ENCODE assay signal across 17 cellular contexts in the genomic region with DNA sequence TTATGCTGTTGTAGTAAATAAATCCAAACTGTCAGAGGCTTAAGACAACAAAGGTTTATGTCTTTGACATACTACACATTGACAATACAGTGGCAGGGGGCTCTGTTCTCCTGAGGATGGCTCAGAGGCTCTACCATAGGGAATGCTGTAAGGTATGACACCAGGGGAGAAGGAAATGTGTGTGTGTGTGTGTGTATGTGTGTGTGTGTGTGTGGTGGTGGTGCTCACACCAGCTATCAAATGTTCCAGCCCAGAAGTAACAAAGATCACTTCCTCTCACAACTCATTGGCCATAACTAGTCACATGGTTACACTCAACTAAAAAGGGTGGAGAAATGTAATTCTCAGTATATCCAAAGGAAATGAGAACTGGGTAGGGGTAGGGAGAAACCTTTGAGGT. TPM values are rescaled to one million over a fixed set of nuclear protein-coding genes. Genes with fewer than 3 reads are reported as not detected.
DNase-seq lines count a peak whose midpoint lies in the region; ATAC-seq, FAIRE-seq and TF ChIP-seq lines count a peak whose summit lies in the region.
"Had no signal": no experiment of that assay in that cellular context is flagged by ENCODE, and none has a peak within 500 bp of the region (broad histone marks: within the 10 kb centered on the region; RNA-seq: fewer than 3 reads in every experiment).

No MANE protein-coding gene starts in this region.

- no peaks in the 10 kb centered on the region for H3K79me1 ChIP-seq in neuronal stem cell (ENCODE audit: low read depth, low read length)

- no peak for TF ChIP-seq RAD21 in HepG2 (CRISPR knock-in tag; IDR thresholded peaks at IDR 0.05)

- POLR2A ChIA-PET in HepG2 (lab: Yijun Ruan, JAX): interaction anchor here (1.4 kb wide), 1 partner anchor 26 kb away, joined by 3 read pairs; the partner anchor contains the start of gene YWHAB

- intact Hi-C loops in HepG2 (cut with micrococcal nuclease; ENCODE audit: unreplicated experiment) (no loop called here), right lobe of liver (cut with DNase I) (no loop called here)

- H3K4me3 ChIP-seq in HepG2 (replicated peaks in 1 of 3; ENCODE audit: insufficient read depth in 1 of 3, low read depth in 2 of 3, low read length in 3 of 3): no peak overlapping the region
- H3K4me3 ChIP-seq in right lobe of liver: no peak overlapping the region
- H3K4me3 ChIP-seq in SU-DHL-6 (ENCODE audit: insufficient read depth, low read length, poor library complexity, severe bottlenecking): no peak overlapping the region
- H3K4me3 ChIP-seq in fibroblast of the aortic adventitia (ENCODE audit: low read depth, low read length): no peak overlapping the region
- no peak overlapping the region for H3K4me3 ChIP-seq in neuronal stem cell (ENCODE audit: low read length in 2 of 2)
- H3K4me3 ChIP-seq: lung, psoas muscle had no signal

- in situ Hi-C loops in HepG2 (cut with HindIII; ENCODE audit: extremely low pct_ligation_motif_present, low pct_unique_long_range_greater_than_20kb): no loop called here

- H3K18ac ChIP-seq in neuronal stem cell (ENCODE audit: low read length): no peak overlapping the region

- H3K23ac ChIP-seq in neuronal stem cell (ENCODE audit: low read depth, low read length, poor library complexity): no peak overlapping the region

- H3K9me3 ChIP-seq in HepG2 (ENCODE audit: low read length) (no peaks in the 10 kb centered on the region), right lobe of liver (no peaks in the 10 kb centered on the region), SU-DHL-6 (ENCODE audit: insufficient read depth, low read length) (peaks cover 5% of the 10 kb centered on the region; the same call in 1 of the 2 replicates), neuronal stem cell (replicated peaks in 1 of 2; ENCODE audit: control insufficient read depth in 2 of 2, insufficient read depth in 1 of 2, low read depth in 1 of 2, low read length in 2 of 2) (no peaks in the 10 kb centered on the region)
- H3K9me3 ChIP-seq: psoas muscle had no signal

- no peaks in the 10 kb centered on the region for H3K79me2 ChIP-seq in HepG2 (ENCODE audit: insufficient read depth, low read length)
- no peaks in the 10 kb centered on the region for H3K79me2 ChIP-seq in SU-DHL-6 (ENCODE audit: insufficient read depth, low read length)

- no peak overlapping the region for H3K27ac ChIP-seq in HepG2 (ENCODE audit: extremely low read length, insufficient read depth, low read length)
- no peak overlapping the region for H3K27ac ChIP-seq in right lobe of liver
- no peak overlapping the region for H3K27ac ChIP-seq in SU-DHL-6 (ENCODE audit: low read depth, low read length)
- H3K27ac ChIP-seq in neuronal stem cell (replicated peaks; ENCODE audit: low read length): no peak overlapping the region
- H3K27ac ChIP-seq: psoas muscle had no signal

- TF ChIP-seq EP300 in HepG2 (IDR thresholded peaks at IDR 0.05; ENCODE audit: low read depth in 2 of 2, low read length in 2 of 2): no peak
- TF ChIP-seq EP300 in HepG2 (CRISPR knock-in tag; IDR thresholded peaks at IDR 0.05; ENCODE audit: borderline replicate concordance): no peak

- H3F3A ChIP-seq in SU-DHL-6 (ENCODE audit: insufficient read depth): no peaks in the 10 kb centered on the region

- no peak overlapping the region for H2BK12ac ChIP-seq in neuronal stem cell (ENCODE audit: low read length)

- TF ChIP-seq CTCF in HepG2 (CRISPR knock-in tag; IDR thresholded peaks at IDR 0.05): no peak
- no peak for TF ChIP-seq CTCF in right lobe of liver (IDR thresholded peaks at IDR 0.05)
- TF ChIP-seq CTCF in SU-DHL-6 (IDR thresholded peaks at IDR 0.05; ENCODE audit: insufficient read depth, low read length, poor library complexity, severe bottlenecking): no peak
- no peak for TF ChIP-seq CTCF in fibroblast of the aortic adventitia (IDR thresholded peaks at IDR 0.05; ENCODE audit: insufficient read depth, low read length)

- H3K4ac ChIP-seq in neuronal stem cell (ENCODE audit: low read length): no peak overlapping the region

- CTCF ChIA-PET in HepG2 (lab: Yijun Ruan, JAX; ENCODE audit: low intra/inter-chr PET ratio, low total read pairs): no interaction called here

- DNase-seq in HepG2 (ENCODE audit: low spot score): no peak
- no peak for DNase-seq in right lobe of liver
- DNase-seq in fibroblast of the aortic adventitia (ENCODE audit: low read depth): peak; percentile 46
- no peak for DNase-seq in NCI-H345 treated with DMSO at 0.1 percent for 48 hours (lab: John Stamatoyannopoulos, UW; ENCODE audit: unreplicated experiment)
- no peak for DNase-seq in neuronal stem cell (ENCODE audit: low spot score)
- DNase-seq: amniotic stem cell; CD4-positive, alpha-beta T cell; NCI-H2029 treated with DMSO at 0.1 percent for 48 hours; psoas muscle; stimulated activated naive CD4-positive, alpha-beta T cell had no signal

- H2AFZ ChIP-seq in HepG2 (ENCODE audit: low read length) (no peak overlapping the region), SU-DHL-6 (ENCODE audit: low read depth, low read length, severe bottlenecking) (peak overlapping the region; percentile 12), neuronal stem cell (ENCODE audit: low read length) (no peak overlapping the region)

- no peak overlapping the region for H3K4me2 ChIP-seq in HepG2 (ENCODE audit: low read depth, low read length)
- no peak overlapping the region for H3K4me2 ChIP-seq in SU-DHL-6 (ENCODE audit: low read depth, low read length, poor library complexity, severe bottlenecking)
- H3K4me2 ChIP-seq in neuronal stem cell (ENCODE audit: insufficient read depth, low read length, poor library complexity, severe bottlenecking): no peak overlapping the region

- H3K36me3 ChIP-seq in HepG2 (replicated peaks in 1 of 2; ENCODE audit: control insufficient read depth in 1 of 2, insufficient read depth in 2 of 2, low read length in 2 of 2): no peaks in the 10 kb centered on the region
- no peaks in the 10 kb centered on the region for H3K36me3 ChIP-seq in right lobe of liver
- H3K36me3 ChIP-seq in SU-DHL-6 (ENCODE audit: low read length): no peaks in the 10 kb centered on the region
- no peaks in the 10 kb centered on the region for H3K36me3 ChIP-seq in neuronal stem cell (replicated peaks in 1 of 2; ENCODE audit: control insufficient read depth in 2 of 2, insufficient read depth in 2 of 2, low read length in 2 of 2)

- H3K14ac ChIP-seq in neuronal stem cell (ENCODE audit: low read length): no peak overlapping the region

- H4K91ac ChIP-seq in neuronal stem cell (ENCODE audit: low read depth, low read length, poor library complexity): no peak overlapping the region

- ATAC-seq in HepG2 (no peak), right lobe of liver (no peak), GM21526 (IDR thresholded peaks at IDR 0.05; ENCODE audit: low FRiP score, unreplicated experiment) (no peak), GM18907 (IDR thresholded peaks at IDR 0.05; ENCODE audit: unreplicated experiment) (no peak)
- ATAC-seq: natural killer cell treated with Interleukin-12 subunit alpha and Interleukin-12 subunit beta and Interleukin-15 and Interleukin-18, amount 100 ng/mL, for 72 hours; Panc1; psoas muscle had no signal

- H3K4me1 ChIP-seq in HepG2 (ENCODE audit: insufficient read depth, low read length) (peaks cover 15% of the 10 kb centered on the region), right lobe of liver (no peaks in the 10 kb centered on the region), neuronal stem cell (ENCODE audit: control insufficient read depth in 2 of 2, insufficient read depth in 1 of 2, low read depth in 1 of 2, low read length in 2 of 2) (peaks cover 0 to 10% of the 10 kb centered on the region in 2 donors)
- H3K4me1 ChIP-seq: psoas muscle had no signal

- TF ChIP-seq POLR2A in HepG2 (IDR thresholded peaks at IDR 0.05; ENCODE audit: insufficient read depth in 1 of 2, low read depth in 2 of 2, low read length in 2 of 2) (no peak), right lobe of liver (IDR thresholded peaks at IDR 0.05) (no peak)

- no peak for FAIRE-seq in HepG2 (lab: Jason Lieb, UNC)
- FAIRE-seq: frontal cortex had no signal

- H3K27me3 ChIP-seq in HepG2 (ENCODE audit: control insufficient read depth in 1 of 2, insufficient read depth in 2 of 2, low read length in 2 of 2) (peaks cover 1 to 19% of the 10 kb centered on the region in 2 experiments; a peak in 3 of 5 replicates), right lobe of liver (no peaks in the 10 kb centered on the region), SU-DHL-6 (ENCODE audit: low read length) (no peaks in the 10 kb centered on the region), neuronal stem cell (ENCODE audit: control insufficient read depth in 3 of 3, insufficient read depth in 3 of 3, low read depth in 1 of 3, low read length in 3 of 3) (no peaks in the 10 kb centered on the region)

- no peak overlapping the region for H3K9ac ChIP-seq in HepG2 (ENCODE audit: insufficient read depth, low read depth, low read length)
- no peak overlapping the region for H3K9ac ChIP-seq in SU-DHL-6 (ENCODE audit: low read length)
- no peak overlapping the region for H3K9ac ChIP-seq in neuronal stem cell (ENCODE audit: low read depth, low read length, poor library complexity)

- no TSS peak for BruUV-seq in HepG2 (replicated peaks; lab: Mats Ljungman, UMichigan)

- no peak overlapping the region for H4K8ac ChIP-seq in neuronal stem cell (ENCODE audit: low read depth, low read length)

- no peak overlapping the region for H2BK5ac ChIP-seq in neuronal stem cell (ENCODE audit: low read length)

- H2BK120ac ChIP-seq in neuronal stem cell (ENCODE audit: low read depth, low read length): no peak overlapping the region

- H2AK5ac ChIP-seq in neuronal stem cell (ENCODE audit: low read depth, low read length): no peak overlapping the region

- H3K9me2 ChIP-seq in SU-DHL-6 (replicated peaks; ENCODE audit: insufficient read depth, low read length): no peaks in the 10 kb centered on the region

- H2BK15ac ChIP-seq in neuronal stem cell (ENCODE audit: low read length): no peak overlapping the region

- H4K20me1 ChIP-seq in HepG2 (ENCODE audit: insufficient read depth, low read length) (no peaks in the 10 kb centered on the region), SU-DHL-6 (ENCODE audit: low read depth, low read length) (no peaks in the 10 kb centered on the region)

RNA-seq across cellular contexts. Expression of gene YWHAB, which starts 26.5 kb away (rescaled TPM):
- total RNA-seq in HepG2 (2016; rRNA removed; fragmentation: Illumina TruSeq; extraction: Trizol) (121 and 184 TPM in 2 replicates), right lobe of liver (10 to 100 TPM; 48.7 to 71.1 (median 54.5) TPM), fibroblast of the aortic adventitia (ENCODE audit: low replicate concordance) (174 and 180 TPM in 2 replicates)
- 13.1 and 14.3 TPM in 2 replicates for total RNA-seq in HepG2 (2016; cell fraction: cytosol; rRNA removed; fragmentation: Illumina TruSeq; extraction: Trizol; ENCODE audit: low read depth)
- 123 and 180 TPM in 2 replicates for total RNA-seq in HepG2 (2016; cell fraction: insoluble cytoplasmic fraction; rRNA removed; fragmentation: Illumina TruSeq; extraction: Trizol)
- 60.9 and 62.9 TPM in 2 replicates for total RNA-seq in HepG2 (2016; cell fraction: membrane; rRNA removed; fragmentation: Illumina TruSeq; extraction: Trizol)
- 79.4 and 83.5 TPM in 2 replicates for total RNA-seq in HepG2 (2016; cell fraction: nucleus; rRNA removed; fragmentation: Illumina TruSeq; extraction: Trizol)
- polyA plus RNA-seq in HepG2 (2011; rRNA removed): 64.0 and 77.2 TPM in 2 replicates
- 41.7 and 66.1 TPM in 2 replicates for polyA plus RNA-seq in HepG2 (2011; cell fraction: cytosol; rRNA removed)
- 28.9 and 37.6 TPM in 2 replicates for polyA plus RNA-seq in HepG2 (2011; cell fraction: nucleus; rRNA removed)
- polyA plus RNA-seq in HepG2 (2012): 122 and 130 TPM in 2 replicates
- 22.2 and 23.8 TPM in 2 replicates for polyA plus RNA-seq in HepG2 (2016; cell fraction: cytosol; fragmentation: Illumina TruSeq; extraction: Trizol; ENCODE audit: low read depth)
- 254 and 256 TPM in 2 replicates for polyA plus RNA-seq in HepG2 (2016; cell fraction: insoluble cytoplasmic fraction; fragmentation: Illumina TruSeq; extraction: Trizol; ENCODE audit: low read depth)
- polyA plus RNA-seq in HepG2 (2016; cell fraction: membrane; fragmentation: Illumina TruSeq; extraction: Trizol; ENCODE audit: low read depth): 47.1 and 50.3 TPM in 2 replicates
- polyA plus RNA-seq in HepG2 (2016; cell fraction: nucleus; fragmentation: Illumina TruSeq; extraction: Trizol; ENCODE audit: insufficient read depth, low read depth): 121 and 126 TPM in 2 replicates
- polyA minus RNA-seq in HepG2 (2011; rRNA and poly(A)+ RNA removed; ENCODE audit: low replicate concordance): 22.5 and 46.6 TPM in 2 replicates
- polyA minus RNA-seq in HepG2 (2011; cell fraction: cytosol; rRNA and poly(A)+ RNA removed): 38.2 and 43.5 TPM in 2 replicates
- 64.2 and 67.4 TPM in 2 replicates for polyA minus RNA-seq in HepG2 (2011; cell fraction: nucleus; rRNA and poly(A)+ RNA removed)
- polyA plus RNA-seq in neuronal stem cell (2013, experiment 1 of 2): 156 TPM
- polyA plus RNA-seq in neuronal stem cell (2013, experiment 2 of 2): 161 TPM

RNA-seq across cellular contexts. Expression of gene RIMS4, which starts 48.6 kb away (rescaled TPM):
- total RNA-seq in HepG2 (2016; rRNA removed; fragmentation: Illumina TruSeq; extraction: Trizol) (0.07 and 0.18 TPM in 2 replicates), right lobe of liver (not detected), fibroblast of the aortic adventitia (ENCODE audit: low replicate concordance) (0.27 and 0.41 TPM in 2 replicates)
- not detected in 2 replicates for total RNA-seq in HepG2 (2016; cell fraction: cytosol; rRNA removed; fragmentation: Illumina TruSeq; extraction: Trizol; ENCODE audit: low read depth)
- 0.06 TPM in 2 replicates for total RNA-seq in HepG2 (2016; cell fraction: insoluble cytoplasmic fraction; rRNA removed; fragmentation: Illumina TruSeq; extraction: Trizol)
- not detected in 2 replicates for total RNA-seq in HepG2 (2016; cell fraction: membrane; rRNA removed; fragmentation: Illumina TruSeq; extraction: Trizol)
- 0.09 TPM in 1 of 2 replicates, not detected in the other for total RNA-seq in HepG2 (2016; cell fraction: nucleus; rRNA removed; fragmentation: Illumina TruSeq; extraction: Trizol)
- polyA plus RNA-seq in HepG2 (2011; rRNA removed): 0.01 and 0.09 TPM in 2 replicates
- 0.01 and 0.08 TPM in 2 replicates for polyA plus RNA-seq in HepG2 (2011; cell fraction: cytosol; rRNA removed)
- polyA plus RNA-seq in HepG2 (2011; cell fraction: nucleus; rRNA removed): 0.03 and 0.06 TPM in 2 replicates
- polyA plus RNA-seq in HepG2 (2012): 0.05 TPM in 1 of 2 replicates, not detected in the other
- not detected in 2 replicates for polyA plus RNA-seq in HepG2 (2016; cell fraction: cytosol; fragmentation: Illumina TruSeq; extraction: Trizol; ENCODE audit: low read depth)
- polyA plus RNA-seq in HepG2 (2016; cell fraction: insoluble cytoplasmic fraction; fragmentation: Illumina TruSeq; extraction: Trizol; ENCODE audit: low read depth): not detected in 2 replicates
- not detected in 2 replicates for polyA plus RNA-seq in HepG2 (2016; cell fraction: membrane; fragmentation: Illumina TruSeq; extraction: Trizol; ENCODE audit: low read depth)
- 0.14 and 0.17 TPM in 2 replicates for polyA plus RNA-seq in HepG2 (2016; cell fraction: nucleus; fragmentation: Illumina TruSeq; extraction: Trizol; ENCODE audit: insufficient read depth, low read depth)
- polyA minus RNA-seq in HepG2 (2011; rRNA and poly(A)+ RNA removed; ENCODE audit: low replicate concordance): 0.10 and 5.8 TPM in 2 replicates
- not detected in 2 replicates for polyA minus RNA-seq in HepG2 (2011; cell fraction: cytosol; rRNA and poly(A)+ RNA removed)
- polyA minus RNA-seq in HepG2 (2011; cell fraction: nucleus; rRNA and poly(A)+ RNA removed): 0.13 TPM in 1 of 2 replicates, not detected in the other
- 2.9 TPM for polyA plus RNA-seq in neuronal stem cell (2013, experiment 1 of 2)
- polyA plus RNA-seq in neuronal stem cell (2013, experiment 2 of 2): 3.0 TPM
- total RNA-seq: CD4-positive, alpha-beta T cell; natural killer cell treated with Interleukin-12 subunit alpha and Interleukin-12 subunit beta and Interleukin-15 and Interleukin-18, amount 100 ng/mL, for 72 hours had no signal

RNA-seq across cellular contexts. Expression of gene PABPC1L, which starts 50.9 kb away (rescaled TPM):
- total RNA-seq in HepG2 (2016; rRNA removed; fragmentation: Illumina TruSeq; extraction: Trizol) (6.4 and 30.8 TPM in 2 replicates), right lobe of liver (10 to 100 TPM in 5 of 6 experiments, 1 to 10 TPM in 1; 8.7 to 40.2 (median 27.7) TPM), fibroblast of the aortic adventitia (ENCODE audit: low replicate concordance) (7.9 and 13.8 TPM in 2 replicates)
- 8.8 and 10.6 TPM in 2 replicates for total RNA-seq in HepG2 (2016; cell fraction: cytosol; rRNA removed; fragmentation: Illumina TruSeq; extraction: Trizol; ENCODE audit: low read depth)
- total RNA-seq in HepG2 (2016; cell fraction: insoluble cytoplasmic fraction; rRNA removed; fragmentation: Illumina TruSeq; extraction: Trizol): 7.2 and 30.6 TPM in 2 replicates
- 7.7 TPM in 2 replicates for total RNA-seq in HepG2 (2016; cell fraction: membrane; rRNA removed; fragmentation: Illumina TruSeq; extraction: Trizol)
- total RNA-seq in HepG2 (2016; cell fraction: nucleus; rRNA removed; fragmentation: Illumina TruSeq; extraction: Trizol): 68.7 and 74.6 TPM in 2 replicates
- 252 and 283 TPM in 2 replicates for polyA plus RNA-seq in HepG2 (2011; rRNA removed)
- polyA plus RNA-seq in HepG2 (2011; cell fraction: cytosol; rRNA removed): 48.8 and 52.2 TPM in 2 replicates
- polyA plus RNA-seq in HepG2 (2011; cell fraction: nucleus; rRNA removed): 1,815 and 1,864 TPM in 2 replicates
- 109 and 110 TPM in 2 replicates for polyA plus RNA-seq in HepG2 (2012)
- 3.4 TPM in 2 replicates for polyA plus RNA-seq in HepG2 (2016; cell fraction: cytosol; fragmentation: Illumina TruSeq; extraction: Trizol; ENCODE audit: low read depth)
- polyA plus RNA-seq in HepG2 (2016; cell fraction: insoluble cytoplasmic fraction; fragmentation: Illumina TruSeq; extraction: Trizol; ENCODE audit: low read depth): 8.9 and 10.9 TPM in 2 replicates
- 4.4 and 4.6 TPM in 2 replicates for polyA plus RNA-seq in HepG2 (2016; cell fraction: membrane; fragmentation: Illumina TruSeq; extraction: Trizol; ENCODE audit: low read depth)
- 374 and 409 TPM in 2 replicates for polyA plus RNA-seq in HepG2 (2016; cell fraction: nucleus; fragmentation: Illumina TruSeq; extraction: Trizol; ENCODE audit: insufficient read depth, low read depth)
- 12.6 and 64.0 TPM in 2 replicates for polyA minus RNA-seq in HepG2 (2011; rRNA and poly(A)+ RNA removed; ENCODE audit: low replicate concordance)
- 10.6 and 12.0 TPM in 2 replicates for polyA minus RNA-seq in HepG2 (2011; cell fraction: cytosol; rRNA and poly(A)+ RNA removed)
- polyA minus RNA-seq in HepG2 (2011; cell fraction: nucleus; rRNA and poly(A)+ RNA removed): 250 and 264 TPM in 2 replicates
- 24.3 TPM for polyA plus RNA-seq in neuronal stem cell (2013, experiment 1 of 2)
- 22.1 TPM for polyA plus RNA-seq in neuronal stem cell (2013, experiment 2 of 2)
